ENCODE assay signal across 1 cellular context in genomic region chr7:117757440-117757839, GRCh38.
TF ChIP-seq lines count a peak whose summit lies in the region.

No MANE protein-coding gene starts in this region.

TF ChIP-seq in K562, 482 proteins besides CTCF, POLR2A, EP300 and RAD21 (continued from another document and continues in another):
- TF ChIP-seq HMBOX1 (IDR thresholded peaks at IDR 0.05) (no peak), MEF2A (IDR thresholded peaks at IDR 0.05; ENCODE audit: control insufficient read depth, low read depth, low read length) (no peak), ETS1 (conservative IDR thresholded peaks at IDR 0.05; ENCODE audit: control insufficient read depth, low read depth, low read length) (no peak), ZNF175 (CRISPR knock-in tag; IDR thresholded peaks at IDR 0.05; ENCODE audit: low read depth) (peak; percentile 77; the same call in 1 of the 2 replicates), ZNF384 (IDR thresholded peaks at IDR 0.05; ENCODE audit: low read depth, low read length) (peak; percentile 48; the same call in 1 of the 2 replicates), ARHGAP35 (IDR thresholded peaks at IDR 0.05; ENCODE audit: partially characterized antibody) (no peak), CTCFL (IDR thresholded peaks at IDR 0.05; ENCODE audit: borderline replicate concordance, insufficient read depth, low read depth, low read length, poor library complexity, severe bottlenecking) (no peak), THAP12 (CRISPR knock-in tag; IDR thresholded peaks at IDR 0.05) (no peak), HDGF (IDR thresholded peaks at IDR 0.05) (no peak), CREB5 (CRISPR knock-in tag; IDR thresholded peaks at IDR 0.05) (no peak), FOXJ3 (CRISPR knock-in tag; IDR thresholded peaks at IDR 0.05) (no peak), ZNF589 (CRISPR knock-in tag; IDR thresholded peaks at IDR 0.05; ENCODE audit: low read depth) (no peak; the same call in 1 of the 2 replicates), NUFIP1 (IDR thresholded peaks at IDR 0.05; ENCODE audit: partially characterized antibody) (no peak), PHTF2 (CRISPR knock-in tag; IDR thresholded peaks at IDR 0.05) (no peak), SAFB (IDR thresholded peaks at IDR 0.05; ENCODE audit: borderline replicate concordance, low read depth, low read length) (no peak), RBM17 (IDR thresholded peaks at IDR 0.05; ENCODE audit: borderline replicate concordance, low read depth, low read length) (no peak), SRSF1 (IDR thresholded peaks at IDR 0.05; ENCODE audit: low read depth, low read length) (no peak), EGR1 (conservative IDR thresholded peaks at IDR 0.05) (no peak), ETS2 (tag; IDR thresholded peaks at IDR 0.05; ENCODE audit: borderline replicate concordance, poor library complexity, severe bottlenecking) (no peak), PURB (CRISPR knock-in tag; IDR thresholded peaks at IDR 0.05; ENCODE audit: low read depth) (no peak), ZEB2 (IDR thresholded peaks at IDR 0.05) (no peak), CREBBP (IDR thresholded peaks at IDR 0.05; ENCODE audit: low read depth, low read length) (no peak), CCNT2 (IDR thresholded peaks at IDR 0.05; ENCODE audit: borderline replicate concordance, extremely low read depth, insufficient read length, low read depth, low read length) (no peak), BCLAF1 (IDR thresholded peaks at IDR 0.05; ENCODE audit: borderline replicate concordance in 1 of 2, control insufficient read depth in 1 of 2, low read depth in 2 of 2, low read length in 1 of 2) (no peak), XRCC3 (IDR thresholded peaks at IDR 0.05) (no peak), ZNF408 (CRISPR knock-in tag; IDR thresholded peaks at IDR 0.05; ENCODE audit: low read depth) (no peak), SIN3A (IDR thresholded peaks at IDR 0.05; ENCODE audit: borderline replicate concordance in 2 of 2, control insufficient read depth in 1 of 2, low read depth in 2 of 2, low read length in 2 of 2) (no peak), SP1 (CRISPR knock-in tag; IDR thresholded peaks at IDR 0.05) (no peak), HMG20A (CRISPR knock-in tag; conservative IDR thresholded peaks at IDR 0.05) (no peak), FOXP1 (CRISPR knock-in tag; IDR thresholded peaks at IDR 0.05) (no peak), ATF4 (CRISPR knock-in tag; IDR thresholded peaks at IDR 0.05) (peak; percentile 91), MEF2D (tag; conservative IDR thresholded peaks at IDR 0.05; ENCODE audit: low read depth) (no peak), ZNF124 (CRISPR knock-in tag; IDR thresholded peaks at IDR 0.05) (no peak), ZNF140 (CRISPR knock-in tag; IDR thresholded peaks at IDR 0.05) (no peak), ZSCAN32 (CRISPR knock-in tag; IDR thresholded peaks at IDR 0.05) (no peak; the same call in 1 of the 2 replicates), COPS2 (conservative IDR thresholded peaks at IDR 0.05) (no peak), ZNF253 (CRISPR knock-in tag; conservative IDR thresholded peaks at IDR 0.05) (no peak), CEBPB (tag; IDR thresholded peaks at IDR 0.05) (peak; percentile 67), TFE3 (CRISPR knock-in tag; IDR thresholded peaks at IDR 0.05) (no peak), WHSC1 (IDR thresholded peaks at IDR 0.05; ENCODE audit: low read length) (no peak), HNRNPL (IDR thresholded peaks at IDR 0.05; ENCODE audit: low read depth, low read length) (no peak), JUND (IDR thresholded peaks at IDR 0.05; ENCODE audit: borderline replicate concordance, low read depth, low read length) (peak; percentile 47), JUND (tag; IDR thresholded peaks at IDR 0.05; ENCODE audit: borderline replicate concordance, low read depth, low read length) (peak; percentile 19; the same call in 1 of the 3 replicates), VEZF1 (CRISPR knock-in tag; IDR thresholded peaks at IDR 0.05) (no peak), FIP1L1 (IDR thresholded peaks at IDR 0.05; ENCODE audit: low read depth, low read length, poor library complexity, severe bottlenecking) (no peak), ZNF655 (CRISPR knock-in tag; IDR thresholded peaks at IDR 0.05) (no peak), NR4A1 (CRISPR knock-in tag; IDR thresholded peaks at IDR 0.05) (no peak), NR4A1 (tag; IDR thresholded peaks at IDR 0.05) (no peak), MNT (conservative IDR thresholded peaks at IDR 0.05) (no peak), E2F3 (CRISPR knock-in tag; IDR thresholded peaks at IDR 0.05) (no peak)
